Comparison of ENCODE assay signal across 8 cellular contexts in genomic region chr7:43758029-43758860, GRCh38. TPM values are rescaled to one million over a fixed set of nuclear protein-coding genes. Genes with fewer than 3 reads are reported as not detected.
DNase-seq lines count a peak whose midpoint lies in the region; ATAC-seq, FAIRE-seq and TF ChIP-seq lines count a peak whose summit lies in the region.

Gene BLVRA (plus strand): TSS chr7:43758680. CDS start chr7:43771159, 12,479 bp downstream.

- H3K4me1 ChIP-seq in A549 (peaks cover 43% of the 10 kb centered on the region), PC-3 (ENCODE audit: insufficient read depth, low read length) (peaks cover 42% of the 10 kb centered on the region), stomach (peaks cover 5 to 35% (median 22%) of the 10 kb centered on the region in 4 donors)

- peaks cover 23% of the 10 kb centered on the region for H3K4me1 Mint-ChIP-seq in activated T-helper 17 cell treated with anti-CD3 and anti-CD28 coated beads, Interleukin-2, amount 50 U/mL, for 72 hours
- peaks cover 38% of the 10 kb centered on the region for H3K4me1 Mint-ChIP-seq in nephron progenitor cell

- FAIRE-seq in A549 (lab: Jason Lieb, UNC) (no peak), GM18507 (lab: Jason Lieb, UNC) (peak; percentile 42)

- POLR2A ChIA-PET in A549 (lab: Yijun Ruan, JAX), result interaction anchor here (0.5 to 3.0 kb wide), 6 partner anchors 10 to 175 kb away, joined by 3 to 16 read pairs (median 4); partner anchors contain the start of genes COA1 and STK17A
- POLR2A ChIA-PET in PC-3 (lab: Charles Lee; ENCODE audit: unreplicated experiment), result interaction anchor here (0.6 to 1.0 kb wide), 4 partner anchors 8 to 583 kb away, joined by 3 to 9 read pairs (median 3); no protein-coding TSS in a partner anchor

- H3K79me2 ChIP-seq in PC-3 (ENCODE audit: low read length), result peaks cover 18% of the 10 kb centered on the region

- TF ChIP-seq EP300 in A549 (IDR thresholded peaks at IDR 0.05), result no peak
- no peak for TF ChIP-seq EP300 in stomach (IDR thresholded peaks at IDR 0.05)

- H2AFZ ChIP-seq in PC-3 (ENCODE audit: low read length), result peak within 1 kb of the TSS; percentile 89

- H3K4me3 Mint-ChIP-seq in activated T-helper 17 cell treated with anti-CD3 and anti-CD28 coated beads, Interleukin-2, amount 50 U/mL, for 72 hours, result peak within 1 kb of the TSS; percentile 81
- H3K4me3 Mint-ChIP-seq in nephron progenitor cell, result peak within 1 kb of the TSS; percentile 82

- H3K9me3 ChIP-seq in A549 (no peaks in the 10 kb centered on the region), PC-3 (ENCODE audit: low read length) (no peaks in the 10 kb centered on the region), stomach (no peaks in the 10 kb centered on the region)

- no peak for TF ChIP-seq CTCF in A549 (IDR thresholded peaks at IDR 0.05)
- no peak for TF ChIP-seq CTCF in PC-3 (conservative IDR thresholded peaks at IDR 0.05; ENCODE audit: low read depth, low read length)
- no peak for TF ChIP-seq CTCF in fibroblast of pulmonary artery (IDR thresholded peaks at IDR 0.05; ENCODE audit: low read length, missing control alignments)
- TF ChIP-seq CTCF in nephron progenitor cell (IDR thresholded peaks at IDR 0.05), result no peak
- no peak for TF ChIP-seq CTCF in stomach (IDR thresholded peaks at IDR 0.05)

- no peak for TF ChIP-seq RAD21 in A549 (conservative IDR thresholded peaks at IDR 0.05 in 1 of 2, IDR thresholded peaks at IDR 0.05 in 1 of 2)

- H3K4me3 ChIP-seq in A549, result peak within 1 kb of the TSS; percentile 53
- H3K4me3 ChIP-seq in PC-3 (ENCODE audit: low read length), result peak within 1 kb of the TSS; percentile 83
- peak within 1 kb of the TSS; percentile 68 for H3K4me3 ChIP-seq in fibroblast of pulmonary artery (replicated peaks; ENCODE audit: low read depth, low read length)
- H3K4me3 ChIP-seq in stomach, result peak within 1 kb of the TSS; percentile 71 to 90 (median 84)

- H3K27me3 Mint-ChIP-seq in activated T-helper 17 cell treated with anti-CD3 and anti-CD28 coated beads, Interleukin-2, amount 50 U/mL, for 72 hours, result no peaks in the 10 kb centered on the region
- peaks cover 44% of the 10 kb centered on the region for H3K27me3 Mint-ChIP-seq in nephron progenitor cell (ENCODE audit: low read depth, poor library complexity)

- TF ChIP-seq POLR2A in A549 (IDR thresholded peaks at IDR 0.05; ENCODE audit: low read length), result peak; percentile 71
- no peak for TF ChIP-seq POLR2A in stomach (IDR thresholded peaks at IDR 0.05)

- H4K20me1 ChIP-seq in PC-3 (ENCODE audit: low read length), result no peaks in the 10 kb centered on the region

- H3F3A ChIP-seq in PC-3 (ENCODE audit: low read length, unreplicated experiment), result no peaks in the 10 kb centered on the region

- no peaks in the 10 kb centered on the region for H3K27me3 ChIP-seq in PC-3 (ENCODE audit: low read length)
- no peaks in the 10 kb centered on the region for H3K27me3 ChIP-seq in stomach

- intact Hi-C loops in PC-3 (cut with micrococcal nuclease), result no loop called here
- intact Hi-C loops in stomach (cut with DNase I; ENCODE audit: low total_unique reads), result loop anchor here (10.0 kb wide), 1 partner anchor 67 kb away; no protein-coding TSS in a partner anchor

- H3K4me2 ChIP-seq in A549 (peak within 1 kb of the TSS; percentile 76), PC-3 (ENCODE audit: low read length) (peak within 1 kb of the TSS; percentile 89)

- ATAC-seq in A549 (peak; percentile 83 to 86), HG02981 (IDR thresholded peaks at IDR 0.05; ENCODE audit: unreplicated experiment) (peak; percentile 62), PC-3 (peak; percentile 66)
- ATAC-seq in activated T-helper 17 cell treated with anti-CD3 and anti-CD28 coated beads, Interleukin-2, amount 50 U/mL, for 72 hours (replicated peaks), result peak; percentile 84

- H3K9ac ChIP-seq in PC-3 (ENCODE audit: low read length), result peak within 1 kb of the TSS; percentile 72

- H3K9me3 Mint-ChIP-seq in activated T-helper 17 cell treated with anti-CD3 and anti-CD28 coated beads, Interleukin-2, amount 50 U/mL, for 72 hours, result no peaks in the 10 kb centered on the region
- no peaks in the 10 kb centered on the region for H3K9me3 Mint-ChIP-seq in nephron progenitor cell

- 63% methylated on average over 9 of the region's 72 CpGs for WGBS in A549 (ENCODE audit: missing lambda C conversion rate)
- WGBS in stomach, 5 donors, result 2 to 10% (median 4%) methylated on average over 9 to 72 of the region's 72 CpGs

- DNase-seq in A549 (ENCODE audit: low read depth in 1 of 2, low spot score in 1 of 2) (peak; percentile 38 to 90), GM18507 (ENCODE audit: extremely low spot score, insufficient read length, low read depth) (peak; percentile 73), PC-3 (peak; percentile 44), fibroblast of pulmonary artery (ENCODE audit: low read depth) (peak; percentile 42), nephron progenitor cell (peak; percentile 83), stomach (peak; percentile 68)

- BruUV-seq in PC-3 (replicated peaks; lab: Mats Ljungman, UMichigan), result TSS peak; percentile 77

- peak within 1 kb of the TSS; percentile 59 for H3K27ac Mint-ChIP-seq in activated T-helper 17 cell treated with anti-CD3 and anti-CD28 coated beads, Interleukin-2, amount 50 U/mL, for 72 hours
- no peak within 1 kb of the TSS for H3K27ac Mint-ChIP-seq in nephron progenitor cell

- no peaks in the 10 kb centered on the region for H3K9me2 ChIP-seq in PC-3 (replicated peaks; ENCODE audit: low read length)

- H3K36me3 ChIP-seq in PC-3 (ENCODE audit: low read depth, low read length), result no peaks in the 10 kb centered on the region
- no peaks in the 10 kb centered on the region for H3K36me3 ChIP-seq in stomach

- no peaks in the 10 kb centered on the region for H3K36me3 Mint-ChIP-seq in activated T-helper 17 cell treated with anti-CD3 and anti-CD28 coated beads, Interleukin-2, amount 50 U/mL, for 72 hours (ENCODE audit: low read depth)
- no peaks in the 10 kb centered on the region for H3K36me3 Mint-ChIP-seq in nephron progenitor cell (ENCODE audit: low read depth)

- H3K27ac ChIP-seq in A549 (peak within 1 kb of the TSS; percentile 74 to 95), PC-3 (ENCODE audit: low read length) (no peak within 1 kb of the TSS), stomach (peak within 1 kb of the TSS; percentile 77 to 90 (median 78))

- CTCF ChIA-PET in A549 (lab: Yijun Ruan, JAX) (interaction anchor here (0.7 to 7.5 kb wide), 5 partner anchors 9 to 80 kb away, joined by 3 to 42 read pairs (median 4); no protein-coding TSS in a partner anchor), PC-3 (lab: Charles Lee) (interaction anchor here (0.6 kb wide), 1 partner anchor 175 kb away, joined by 6 read pairs; the partner anchor contains the start of gene STK17A)

TF ChIP-seq in A549, 52 proteins besides CTCF, POLR2A, EP300 and RAD21:
- no peak for TF ChIP-seq ELK1 (IDR thresholded peaks at IDR 0.05; ENCODE audit: low read depth, low read length)
- TF ChIP-seq RFX5 (IDR thresholded peaks at IDR 0.05), result no peak
- 0 out of 3 replicates have a peak, but pooled peaks have one; percentile 12 for TF ChIP-seq SMC3 (IDR thresholded peaks at IDR 0.05)
- TF ChIP-seq CHD4 (IDR thresholded peaks at IDR 0.05; ENCODE audit: borderline replicate concordance), result no peak
- no peak for TF ChIP-seq ZNF302 (CRISPR knock-in tag; IDR thresholded peaks at IDR 0.05)
- no peak for TF ChIP-seq GATA3 (IDR thresholded peaks at IDR 0.05; ENCODE audit: borderline replicate concordance)
- TF ChIP-seq CEBPB (IDR thresholded peaks at IDR 0.05), result no peak
- TF ChIP-seq KDM5A (IDR thresholded peaks at IDR 0.05), result no peak
- TF ChIP-seq JUN (IDR thresholded peaks at IDR 0.05), result peak; percentile 35 to 47; a peak in 1 of 5 replicates
- no peak for TF ChIP-seq ESRRA (IDR thresholded peaks at IDR 0.05; ENCODE audit: borderline replicate concordance, low read length)
- TF ChIP-seq ZSCAN20 (CRISPR knock-in tag; IDR thresholded peaks at IDR 0.05), result no peak
- TF ChIP-seq CHD2 (IDR thresholded peaks at IDR 0.05; ENCODE audit: low read length, partially characterized antibody), result no peak
- no peak for TF ChIP-seq HOXB13 (CRISPR knock-in tag; IDR thresholded peaks at IDR 0.05; ENCODE audit: low read depth)
- TF ChIP-seq TFCP2L1 (CRISPR knock-in tag; IDR thresholded peaks at IDR 0.05), result no peak

RNA-seq across cellular contexts. Expression of gene BLVRA, which starts in this region (rescaled TPM):
- 71.3 and 85.4 TPM in 2 replicates for polyA plus RNA-seq in A549 (2011; rRNA removed)
- polyA plus RNA-seq in A549 (2012; cell fraction: cytosol; rRNA removed), result 50.1 and 63.7 TPM in 2 replicates
- 23.7 and 31.3 TPM in 2 replicates for polyA plus RNA-seq in A549 (2012; cell fraction: nucleus; rRNA removed)
- polyA plus RNA-seq in A549 (2017; fragmentation: RNase III; extraction: RNeasy Plus Mini Kit Qiagen cat#74134 plus additional on column Dnase treatment), result 65.2 to 76.5 TPM (median 68.5 TPM) in 3 replicates
- 29.5 and 36.9 TPM in 2 replicates for polyA minus RNA-seq in A549 (2011; rRNA and poly(A)+ RNA removed)
- 27.6 and 33.9 TPM in 2 replicates for total RNA-seq in PC-3 (2014; rRNA removed)
- total RNA-seq in activated T-helper 17 cell treated with anti-CD3 and anti-CD28 coated beads, Interleukin-2, amount 50 U/mL, for 72 hours, result 10 to 100 TPM; 17.8 to 21.8 TPM
- 10 to 100 TPM; 15.2 to 52.7 (median 33.5) TPM for total RNA-seq in stomach
- 10 to 100 TPM; 44.6 to 67.1 (median 48.3) TPM for polyA plus RNA-seq in stomach
